In the genomic region with DNA sequence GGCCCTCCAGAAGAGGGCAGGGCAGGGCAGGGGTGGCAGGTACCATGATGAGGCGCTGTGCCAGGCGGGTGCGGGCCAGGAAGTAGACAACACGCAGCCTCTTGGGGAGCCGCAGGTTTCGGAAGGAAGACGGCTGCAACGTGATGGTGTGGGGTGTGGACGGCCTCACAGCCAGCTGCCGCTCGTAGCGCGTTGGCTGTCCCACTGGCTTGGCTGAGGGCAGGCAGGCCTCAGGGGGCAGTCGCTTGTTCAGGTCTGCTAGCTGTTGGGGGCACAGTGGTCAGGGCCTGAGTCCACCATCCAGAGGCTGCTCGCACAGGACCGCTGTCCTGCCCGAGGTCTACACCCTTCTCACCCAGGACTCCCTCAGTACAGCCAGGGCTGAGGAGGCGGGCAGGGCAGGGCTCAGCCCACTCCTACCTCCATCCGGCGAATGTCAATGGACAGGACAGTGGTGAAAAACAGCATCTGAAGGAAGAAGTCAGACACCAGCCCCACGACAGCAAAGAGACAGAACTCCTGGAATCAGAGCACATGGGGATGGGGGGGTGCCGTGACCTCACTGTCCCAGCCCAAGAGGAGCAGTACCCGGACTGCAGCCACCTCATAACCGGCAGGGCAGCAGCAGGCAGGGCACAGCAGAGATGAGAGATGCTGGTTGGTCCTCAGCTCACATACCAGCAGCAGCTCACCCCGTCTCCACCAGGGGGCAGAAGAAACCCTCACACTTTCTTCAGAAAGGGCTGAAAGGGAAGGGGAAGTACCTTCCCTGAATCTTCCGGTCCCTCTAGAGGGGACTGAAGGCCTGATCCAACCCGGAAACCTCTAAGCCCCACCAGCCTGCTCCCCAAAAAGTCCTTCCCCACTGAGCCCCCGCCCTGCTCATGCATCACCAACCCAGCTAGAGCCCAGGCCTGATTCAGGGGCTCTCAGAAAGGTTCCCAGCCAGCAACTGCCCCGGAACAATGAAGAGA, we compare ENCODE assay signal across 8 cellular contexts. TPM values are rescaled to one million over a fixed set of nuclear protein-coding genes. Genes with fewer than 3 reads are reported as not detected.
A peak's percentile ranks its signal among the peaks of the same experiment; 100 is the strongest.
DNase-seq lines count a peak whose midpoint lies in the region; ATAC-seq and TF ChIP-seq lines count a peak whose summit lies in the region.

No MANE protein-coding gene starts in this region.

- ATAC-seq in GM18868 (IDR thresholded peaks at IDR 0.05; ENCODE audit: unreplicated experiment) (peak; percentile 85), HG03432 (IDR thresholded peaks at IDR 0.05; ENCODE audit: unreplicated experiment) (peak; percentile 75), memory B cell (ENCODE audit: low read depth) (peak; percentile 94)
- peak; percentile 98 for ATAC-seq in activated CD8-positive, alpha-beta T cell treated with anti-CD3 and anti-CD28 coated beads for 36 hours

- no peaks in the 10 kb centered on the region for H3K27me3 ChIP-seq in AG04450 (ENCODE audit: control insufficient read depth, insufficient read depth, low read length)

- peak; percentile 95 for TF ChIP-seq CTCF in AG04450 (IDR thresholded peaks at IDR 0.05; ENCODE audit: low read depth, low read length)
- peak; percentile 92 for TF ChIP-seq CTCF in activated CD8-positive, alpha-beta T cell treated with anti-CD3 and anti-CD28 coated beads for 36 hours (IDR thresholded peaks at IDR 0.05)

- H3K27me3 Mint-ChIP-seq in activated CD8-positive, alpha-beta T cell treated with anti-CD3 and anti-CD28 coated beads for 36 hours, result no peaks in the 10 kb centered on the region
- H3K27me3 Mint-ChIP-seq in memory B cell, result no peaks in the 10 kb centered on the region

- no peak overlapping the region for H3K27ac ChIP-seq in AG04450 (ENCODE audit: low read depth, low read length)

- no peaks in the 10 kb centered on the region; the same call in 1 of the 2 replicates for H3K9me3 ChIP-seq in AG04450 (ENCODE audit: control insufficient read depth, insufficient read depth, low read length)

- peaks cover 19% of the 10 kb centered on the region for H3K4me1 Mint-ChIP-seq in activated CD8-positive, alpha-beta T cell treated with anti-CD3 and anti-CD28 coated beads for 36 hours (ENCODE audit: low read depth)
- peaks cover 17% of the 10 kb centered on the region for H3K4me1 Mint-ChIP-seq in memory B cell

- CTCF ChIA-PET in AG04450 (lab: Charles Lee), result interaction anchor here (0.5 to 3.1 kb wide), 30 partner anchors 8 to 395 kb away, joined by 3 to 31 read pairs (median 6); a partner anchor contains a TSS
- CTCF ChIA-PET in activated CD8-positive, alpha-beta T cell treated with anti-CD3 and anti-CD28 coated beads for 36 hours (lab: Charles Lee), result interaction anchor here (0.6 to 6.9 kb wide), 37 partner anchors 9 to 1031 kb away, joined by 3 to 99 read pairs (median 4); a partner anchor contains a TSS

- H3K27ac Mint-ChIP-seq in activated CD8-positive, alpha-beta T cell treated with anti-CD3 and anti-CD28 coated beads for 36 hours, result peak overlapping the region; percentile 99
- peak overlapping the region; percentile 91 for H3K27ac Mint-ChIP-seq in memory B cell

- peak overlapping the region; percentile 40 for H3K4me3 Mint-ChIP-seq in activated CD8-positive, alpha-beta T cell treated with anti-CD3 and anti-CD28 coated beads for 36 hours
- H3K4me3 Mint-ChIP-seq in memory B cell, result peak overlapping the region; percentile 58

- POLR2A ChIA-PET in AG04450 (lab: Yijun Ruan, JAX), result interaction anchor here (0.6 to 1.4 kb wide), 3 partner anchors 40 to 404 kb away, joined by 3 to 5 read pairs (median 3); a partner anchor contains a TSS
- POLR2A ChIA-PET in activated CD8-positive, alpha-beta T cell treated with anti-CD3 and anti-CD28 coated beads for 36 hours (lab: Charles Lee), result interaction anchor here (0.5 to 2.6 kb wide), 9 partner anchors 9 to 180 kb away, joined by 3 to 16 read pairs (median 4); a partner anchor contains a TSS

- no peaks in the 10 kb centered on the region for H3K9me3 Mint-ChIP-seq in activated CD8-positive, alpha-beta T cell treated with anti-CD3 and anti-CD28 coated beads for 36 hours
- no peaks in the 10 kb centered on the region for H3K9me3 Mint-ChIP-seq in memory B cell

- peaks cover 23% of the 10 kb centered on the region for H3K36me3 Mint-ChIP-seq in activated CD8-positive, alpha-beta T cell treated with anti-CD3 and anti-CD28 coated beads for 36 hours (ENCODE audit: low read depth)
- peaks cover 5% of the 10 kb centered on the region for H3K36me3 Mint-ChIP-seq in memory B cell

- no peak overlapping the region for H3K4me3 ChIP-seq in AG04450 (ENCODE audit: low read depth, low read length)

- DNase-seq in AG04450 (ENCODE audit: low read depth, low spot score) (peak; percentile 61), NCI-H82 (lab: John Stamatoyannopoulos, UW) (peak; percentile 89), memory B cell (ENCODE audit: low spot score in 2 of 2) (peak; percentile 90 to 92)
- DNase-seq in activated CD8-positive, alpha-beta T cell treated with anti-CD3 and anti-CD28 coated beads for 36 hours, result peak; percentile 98
- DNase-seq in effector CD8-positive, alpha-beta T cell (lab: John Stamatoyannopoulos, UW), result peak; percentile 87
- peak; percentile 67 for DNase-seq in stimulated activated CD8-positive, alpha-beta memory T cell treated with anti-CD3 and anti-CD28 coated beads, Interleukin-12 subunit alpha, Interleukin-12 subunit beta, amount 100 ng/mL, for 24 hours (ENCODE audit: extremely low read depth)

- intact Hi-C loops in activated CD8-positive, alpha-beta T cell treated with anti-CD3 and anti-CD28 coated beads for 36 hours (cut with micrococcal nuclease), result loop anchor here (2.0 to 5.0 kb wide), 2 partner anchors 56 to 92 kb away; a partner anchor contains a TSS

RNA-seq across cellular contexts. Expression of a gene that starts 40.0 kb away (rescaled TPM):
- polyA plus RNA-seq in AG04450 (2011; rRNA removed), result 1.3 and 2.9 TPM in 2 replicates
- 11.0 and 13.5 TPM in 2 replicates for polyA minus RNA-seq in AG04450 (2011; rRNA and poly(A)+ RNA removed)
- 10 to 100 TPM; 20.7 to 22.6 TPM for total RNA-seq in activated CD8-positive, alpha-beta T cell treated with anti-CD3 and anti-CD28 coated beads for 36 hours

RNA-seq across cellular contexts. Expression of a gene that starts 54.9 kb away (rescaled TPM):
- polyA plus RNA-seq in AG04450 (2011; rRNA removed), result 17.0 and 22.9 TPM in 2 replicates
- 42.9 and 46.3 TPM in 2 replicates for polyA minus RNA-seq in AG04450 (2011; rRNA and poly(A)+ RNA removed)
- total RNA-seq in activated CD8-positive, alpha-beta T cell treated with anti-CD3 and anti-CD28 coated beads for 36 hours, result 10 to 100 TPM; 45.1 to 52.2 TPM
